Comparison of ENCODE assay signal across 8 cellular contexts in genomic region chr10:29067628-29068027, GRCh38.
"Had no signal": no experiment of that assay in that cellular context is flagged by ENCODE, and none has a peak within 500 bp of the region (broad histone marks: within the 10 kb centered on the region; RNA-seq: fewer than 3 reads in every experiment).

No MANE protein-coding gene starts in this region.

- H3K36me3 ChIP-seq: HAP-1 had no signal

- DNase-seq: GOT3, H7, HFFc6, KBM-7 had no signal

- H3K9me3 Mint-ChIP-seq: HFFc6 had no signal

- H3K4me3 ChIP-seq: GM23248, HAP-1 had no signal

- ATAC-seq: HCT116 had no signal

- H3K9ac ChIP-seq: GM23248 had no signal

- H3K9me3 ChIP-seq: HAP-1 had no signal

- H3K4me3 Mint-ChIP-seq: HFFc6 had no signal

- H3K27ac Mint-ChIP-seq: HFFc6 had no signal

- H3K27ac ChIP-seq: GM23248, HL-60 had no signal
